Comparison of ENCODE assay signal across 22 cellular contexts in genomic region chr4:66609014-66609413, GRCh38.
"Had no signal": no experiment of that assay in that cellular context is flagged by ENCODE, and none has a peak within 500 bp of the region (broad histone marks: within the 10 kb centered on the region; RNA-seq: fewer than 3 reads in every experiment).

No MANE protein-coding gene starts in this region.

- H3K36me3 ChIP-seq: heart left ventricle, neutrophil, ovary, right atrium auricular region, sigmoid colon, tibial nerve, upper lobe of right lung, vagina had no signal

- H3K4me3 ChIP-seq: dorsolateral prefrontal cortex, heart left ventricle, lung, ovary, right atrium auricular region, sigmoid colon, skin epidermis, testis, tibial nerve, upper lobe of right lung, vagina had no signal

- H3K4me1 ChIP-seq: heart left ventricle, right atrium auricular region, sigmoid colon, testis, tibial nerve, upper lobe of right lung, vagina had no signal

- H3K27me3 ChIP-seq: dorsolateral prefrontal cortex, heart left ventricle, neutrophil, ovary, right atrium auricular region, sigmoid colon, testis, tibial nerve, upper lobe of right lung, vagina had no signal

- H3K27ac ChIP-seq: dorsolateral prefrontal cortex, heart left ventricle, neutrophil, ovary, right atrium auricular region, sigmoid colon, skin epidermis, testis, tibial nerve, upper lobe of right lung, vagina had no signal

- ATAC-seq: heart left ventricle; left colon; left ventricle myocardium superior; stimulated activated naive CD8-positive, alpha-beta T cell treated with anti-CD3 and anti-CD28 coated beads, Interleukin-15, amount 100 ng/mL, for 72 hours; upper lobe of right lung had no signal

- H3K9me3 ChIP-seq: neutrophil, ovary, sigmoid colon, testis, upper lobe of right lung, vagina had no signal

- DNase-seq: dorsolateral prefrontal cortex; effector CD8-positive, alpha-beta T cell; heart left ventricle; hippocampal formation; left colon; left ventricle myocardium superior; mesenchymal stem cell; naive B cell; ovary; sigmoid colon; stimulated activated CD4-positive, alpha-beta T cell treated with anti-CD3 and anti-CD28 coated beads, Interleukin-2, amount 100 ng/mL, for 24 hours; stimulated activated CD4-positive, alpha-beta T cell treated with anti-CD3 and anti-CD28 coated beads, Interleukin-4, amount 100 ng/mL, for 4 hours; stimulated activated naive B cell treated with anti-CD40 and anti-IgM and Interleukin-4, amounts not matched to agents 10 μg/mL and 1 μg/mL and 100 μg/mL, for 72 hours; stimulated activated naive CD8-positive, alpha-beta T cell treated with anti-CD3 and anti-CD28 coated beads, Interleukin-15, amount 100 ng/mL, for 72 hours; testis; upper lobe of right lung had no signal
